ENCODE assay signal across 19 cellular contexts in the genomic region with DNA sequence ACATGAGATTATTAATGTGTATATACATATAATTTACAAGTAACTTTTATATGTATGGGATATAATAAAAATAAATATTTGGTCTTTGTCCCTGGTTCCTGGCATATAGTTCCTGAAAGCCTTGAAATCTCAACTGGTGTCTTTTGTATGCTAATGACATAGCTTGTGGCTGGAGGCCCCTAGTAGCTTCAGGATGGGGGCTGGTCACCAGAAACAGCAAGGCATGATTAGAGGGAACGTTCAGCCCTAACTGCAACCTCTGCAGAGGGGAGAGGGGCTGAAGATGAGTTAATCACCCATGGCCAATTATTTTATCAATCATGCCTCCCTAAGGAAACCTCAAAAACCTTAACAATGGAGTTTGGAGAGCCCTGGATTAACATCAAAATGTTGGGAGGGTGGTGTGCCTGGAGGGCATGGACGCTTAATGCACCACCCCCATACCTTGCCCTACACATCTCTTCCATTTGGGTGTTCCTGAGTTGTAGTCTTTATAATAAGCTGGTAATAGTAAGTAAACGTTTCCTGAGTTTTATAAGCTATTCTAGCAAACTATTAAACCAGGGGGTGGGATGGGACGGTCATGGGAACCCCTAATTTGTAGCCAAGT. TPM values are rescaled to one million over a fixed set of nuclear protein-coding genes. Genes with fewer than 3 reads are reported as not detected.
DNase-seq lines count a peak whose midpoint lies in the region; ATAC-seq and TF ChIP-seq lines count a peak whose summit lies in the region.
"Had no signal": no experiment of that assay in that cellular context is flagged by ENCODE, and none has a peak within 500 bp of the region (broad histone marks: within the 10 kb centered on the region; RNA-seq: fewer than 3 reads in every experiment).

No MANE protein-coding gene starts in this region.

- WGBS in smooth muscle cell (ENCODE audit: low lambda C conversion rate) = 48% methylated on average over 4 of the region's 4 CpGs

- no peaks in the 10 kb centered on the region for H4K20me1 ChIP-seq in smooth muscle cell (ENCODE audit: low read depth)

- H3K4me3 ChIP-seq in HUES48 (ENCODE audit: low read depth, low read length) (peak overlapping the region; percentile 20; the same call in 1 of the 2 replicates), brain microvascular endothelial cell (ENCODE audit: low read depth, low read length) (no peak overlapping the region), iPS-18a (ENCODE audit: low read length) (peak overlapping the region; percentile 34), smooth muscle cell (no peak overlapping the region)
- H3K4me3 ChIP-seq: ascending aorta, uterus had no signal

- in situ Hi-C loops in brain microvascular endothelial cell (cut with HindIII; ENCODE audit: low pct_ligation_motif_present, low sequenced_read_pairs) = no loop called here

- H3K27ac ChIP-seq in HUES48 (ENCODE audit: low read depth, low read length) (peak overlapping the region; percentile 87), brain microvascular endothelial cell (peak overlapping the region; percentile 82), iPS-18a (ENCODE audit: low read length) (no peak overlapping the region), smooth muscle cell (ENCODE audit: low read depth) (peak overlapping the region; percentile 92)
- H3K27ac ChIP-seq: ascending aorta, uterus had no signal

- H3K79me2 ChIP-seq in smooth muscle cell (ENCODE audit: low read depth) = no peaks in the 10 kb centered on the region

- no peaks in the 10 kb centered on the region for H3F3A ChIP-seq in smooth muscle cell (ENCODE audit: low read depth)

- H3K36me3 ChIP-seq in HUES48 (ENCODE audit: control insufficient read depth, insufficient read depth, low read length) (peaks cover 39% of the 10 kb centered on the region), brain microvascular endothelial cell (replicated peaks) (no peaks in the 10 kb centered on the region), iPS-18a (ENCODE audit: control insufficient read depth, low read depth, low read length) (peaks cover 11% of the 10 kb centered on the region), smooth muscle cell (ENCODE audit: low read depth) (no peaks in the 10 kb centered on the region)
- H3K36me3 ChIP-seq: uterus had no signal

- no peak for DNase-seq in brain microvascular endothelial cell
- no peak for DNase-seq in smooth muscle cell (lab: John Stamatoyannopoulos, UW; ENCODE audit: unreplicated experiment)
- no peak for DNase-seq in left colon
- DNase-seq in SHP77 treated with DMSO at 0.1 percent for 48 hours (lab: John Stamatoyannopoulos, UW) = no peak
- DNase-seq: activated CD4-positive, alpha-beta T cell treated with anti-CD3 and anti-CD28 coated beads for 36 hours; activated naive CD8-positive, alpha-beta T cell treated with anti-CD3 and anti-CD28 coated beads, Interleukin-2, amount 10 ng/mL, durations not matched to agents 7 days and 5 days; activated T-cell treated with anti-CD3 and anti-CD28 coated beads for 4 hours; CD4-positive, alpha-beta T cell; central memory CD4-positive, alpha-beta T cell; NCI-H446; OCI-M1; stimulated activated naive CD8-positive, alpha-beta T cell treated with anti-CD3 and anti-CD28 coated beads, Interleukin-15, amount 100 ng/mL, for 72 hours; uterus had no signal

- ATAC-seq in left colon = no peak
- ATAC-seq in GM19455 (IDR thresholded peaks at IDR 0.05; ENCODE audit: unreplicated experiment) = no peak
- ATAC-seq: HCT116; HepG2; stimulated activated naive CD8-positive, alpha-beta T cell treated with anti-CD3 and anti-CD28 coated beads, Interleukin-15, amount 100 ng/mL, for 72 hours had no signal

- H3K9ac ChIP-seq in HUES48 (ENCODE audit: low read depth, low read length) = no peak overlapping the region; the same call in 1 of the 2 replicates
- H3K9ac ChIP-seq in iPS-18a (ENCODE audit: low read length) = no peak overlapping the region
- no peak overlapping the region for H3K9ac ChIP-seq in smooth muscle cell (ENCODE audit: low read depth)

- intact Hi-C loops in left colon (cut with DNase I, micrococcal nuclease) = no loop called here

- peaks cover 20% of the 10 kb centered on the region for H3K4me1 ChIP-seq in HUES48 (ENCODE audit: control insufficient read depth, insufficient read depth, low read length)
- peaks cover 18% of the 10 kb centered on the region for H3K4me1 ChIP-seq in iPS-18a (ENCODE audit: control insufficient read depth, low read depth, low read length)
- peaks cover 5% of the 10 kb centered on the region for H3K4me1 ChIP-seq in smooth muscle cell (ENCODE audit: low read depth)
- H3K4me1 ChIP-seq: ascending aorta, uterus had no signal

- peak overlapping the region; percentile 28 for H3K4me2 ChIP-seq in smooth muscle cell

- no peak overlapping the region for H2AFZ ChIP-seq in smooth muscle cell (ENCODE audit: low read depth)

- TF ChIP-seq CTCF in brain microvascular endothelial cell (IDR thresholded peaks at IDR 0.05; ENCODE audit: low read depth, low read length, missing control alignments) (no peak), smooth muscle cell (IDR thresholded peaks at IDR 0.05; ENCODE audit: borderline replicate concordance, insufficient read depth, poor library complexity, severe bottlenecking) (no peak)

- H3K9me3 ChIP-seq in HUES48 (ENCODE audit: control insufficient read depth, insufficient read depth, low read length) (peaks cover 13% of the 10 kb centered on the region; the same call in 1 of the 2 replicates), iPS-18a (ENCODE audit: control insufficient read depth, low read depth, low read length) (peaks cover 9% of the 10 kb centered on the region), smooth muscle cell (replicated peaks; ENCODE audit: low read depth) (no peaks in the 10 kb centered on the region)
- H3K9me3 ChIP-seq: ascending aorta, uterus had no signal

- H3K27me3 ChIP-seq in HUES48 (ENCODE audit: control insufficient read depth, insufficient read depth, low read length) (no peaks in the 10 kb centered on the region), brain microvascular endothelial cell (replicated peaks) (peaks cover 7% of the 10 kb centered on the region), iPS-18a (ENCODE audit: control insufficient read depth, insufficient read depth, low read length) (no peaks in the 10 kb centered on the region), smooth muscle cell (ENCODE audit: low read depth) (no peaks in the 10 kb centered on the region)
- H3K27me3 ChIP-seq: ascending aorta, uterus had no signal

RNA-seq across cellular contexts. Expression of a gene that starts 21.3 kb away (rescaled TPM):
- 15.9 and 18.9 TPM in 2 replicates for total RNA-seq in smooth muscle cell
- 51.7 and 65.2 TPM in 2 replicates for polyA plus RNA-seq in smooth muscle cell
- 10 to 100 TPM in 1 of 2 donors, 1 to 10 TPM in 1; 7.8 to 11.8 TPM for total RNA-seq in left colon

RNA-seq across cellular contexts. Expression of a gene that starts 35.9 kb away (rescaled TPM):
- 1.5 and 2.8 TPM in 2 replicates for total RNA-seq in smooth muscle cell
- 0.76 and 0.89 TPM in 2 replicates for polyA plus RNA-seq in smooth muscle cell
- 1 to 10 TPM in 1 of 2 donors, under 1 TPM in 1; 0.61 to 1.6 TPM for total RNA-seq in left colon
- total RNA-seq: ascending aorta had no signal

Comparison
In these comparisons a context has a peak if more than half of its experiments do, and no peak if none do; other contexts are left out.
1. H3K4me3 ChIP-seq: peak in HUES48 (single experiment) and iPS-18a (single experiment); none in brain microvascular endothelial cell (single experiment) and smooth muscle cell (single experiment).